ENCODE assay signal across 8 cellular contexts in genomic region chr3:149367021-149367840, GRCh38. TPM values are rescaled to one million over a fixed set of nuclear protein-coding genes. Genes with fewer than 3 reads are reported as not detected.
DNase-seq lines count a peak whose midpoint lies in the region; ATAC-seq and TF ChIP-seq lines count a peak whose summit lies in the region.

No MANE protein-coding gene starts in this region.

- H3K9me3 ChIP-seq in body of pancreas = no peaks in the 10 kb centered on the region

- H3K79me2 ChIP-seq in mesendoderm (ENCODE audit: control insufficient read depth, insufficient read depth, low read length) = no peaks in the 10 kb centered on the region

- no peak overlapping the region for H2BK5ac ChIP-seq in mesendoderm (ENCODE audit: low read length)

- no peak overlapping the region for H4K8ac ChIP-seq in mesendoderm (ENCODE audit: low read depth, low read length)

- TF ChIP-seq CTCF in body of pancreas (IDR thresholded peaks at IDR 0.05) = no peak

- WGBS in body of pancreas, 2 donors = 47 to 55% methylated on average over 2 of the region's 2 CpGs
- no CpG with 5 or more reads among the region's 2 CpGs for WGBS in mesendoderm (ENCODE audit: extremely low coverage, insufficient coverage, low lambda C conversion rate)

- H3K4me3 ChIP-seq in body of pancreas = no peak overlapping the region
- H3K4me3 ChIP-seq in mesendoderm (ENCODE audit: low read length) = no peak overlapping the region

- no peak overlapping the region for H2AK5ac ChIP-seq in mesendoderm (ENCODE audit: low read length)

- TF ChIP-seq POLR2A in body of pancreas (IDR thresholded peaks at IDR 0.05) = peak in 1 of 3 donors; percentile 26

- ATAC-seq in HG03442 (IDR thresholded peaks at IDR 0.05; ENCODE audit: unreplicated experiment) (peak; percentile 66), body of pancreas (peak; percentile 60)

- H2BK120ac ChIP-seq in mesendoderm (ENCODE audit: low read depth, low read length) = no peak overlapping the region

- H3K27me3 ChIP-seq in body of pancreas (no peaks in the 10 kb centered on the region), mesendoderm (ENCODE audit: insufficient read depth, low read length, poor library complexity) (no peaks in the 10 kb centered on the region)

- DNase-seq in DMS53 (lab: John Stamatoyannopoulos, UW) = peak; percentile 84
- DNase-seq in body of pancreas = peak in 2 of 4 donors; percentile 41 to 46
- DNase-seq in mesendoderm = peak; percentile 78
- no peak for DNase-seq in NCI-H1694 treated with DMSO at 0.1 percent for 48 hours (lab: John Stamatoyannopoulos, UW)
- DNase-seq in head of caudate nucleus = no peak
- no peak for DNase-seq in retina
- no peak for DNase-seq in stimulated activated naive CD4-positive, alpha-beta T cell (lab: John Stamatoyannopoulos, UW)

- peaks cover 49% of the 10 kb centered on the region for H3K4me1 ChIP-seq in body of pancreas
- H3K4me1 ChIP-seq in mesendoderm (ENCODE audit: control insufficient read depth, low read depth, low read length) = no peaks in the 10 kb centered on the region

- H3K36me3 ChIP-seq in body of pancreas (replicated peaks in 1 of 2; ENCODE audit: insufficient read depth in 1 of 2, low read depth in 2 of 2) (no peaks in the 10 kb centered on the region), mesendoderm (ENCODE audit: control insufficient read depth, insufficient read depth, low read length) (no peaks in the 10 kb centered on the region)

- intact Hi-C loops in body of pancreas (cut with DNase I) = no loop called here
- intact Hi-C loops in head of caudate nucleus (cut with DNase I) = no loop called here

- H3K4me2 ChIP-seq in mesendoderm (ENCODE audit: low read length) = no peak overlapping the region

- peak overlapping the region; percentile 45 for H2BK15ac ChIP-seq in mesendoderm (replicated peaks; ENCODE audit: low read depth)

- H3K79me1 ChIP-seq in mesendoderm (ENCODE audit: low read length) = no peaks in the 10 kb centered on the region

- H3K4ac ChIP-seq in mesendoderm (ENCODE audit: low read depth, low read length) = no peak overlapping the region

- no peak overlapping the region for H3K18ac ChIP-seq in mesendoderm (ENCODE audit: low read length)

- H3K27ac ChIP-seq in body of pancreas = peak overlapping the region in 3 of 4 donors; percentile 30 to 86 (median 56)
- no peak overlapping the region for H3K27ac ChIP-seq in mesendoderm (ENCODE audit: low read depth, low read length)

- no peak overlapping the region for H3K9ac ChIP-seq in mesendoderm (ENCODE audit: low read length)

- H3K23ac ChIP-seq in mesendoderm (ENCODE audit: low read length) = no peak overlapping the region

- H3K56ac ChIP-seq in mesendoderm (ENCODE audit: low read length) = no peak overlapping the region

- H4K5ac ChIP-seq in mesendoderm (ENCODE audit: low read length) = no peak overlapping the region

RNA-seq across cellular contexts. Expression of gene TM4SF1, which starts 10.2 kb away (rescaled TPM):
- 100 to 1,000 TPM; 104 to 168 TPM for total RNA-seq in body of pancreas
- 0.22 TPM for polyA plus RNA-seq in mesendoderm (2013, experiment 1 of 2)
- 0.25 TPM for polyA plus RNA-seq in mesendoderm (2013, experiment 2 of 2)

RNA-seq across cellular contexts. Expression of gene TM4SF18, which starts 33.8 kb away (rescaled TPM):
- total RNA-seq in body of pancreas = 10 to 100 TPM in 1 of 2 donors, 1 to 10 TPM in 1; 7.9 to 13.2 TPM
- 1.3 TPM for polyA plus RNA-seq in mesendoderm (2013, experiment 1 of 2)
- 1.3 TPM for polyA plus RNA-seq in mesendoderm (2013, experiment 2 of 2)

Comparison
In these comparisons a context has a peak if more than half of its experiments do, and no peak if none do; other contexts are left out.
1. DNase-seq: peak in DMS53 (single experiment) and mesendoderm (single experiment); none in NCI-H1694 treated with DMSO at 0.1 percent for 48 hours (single experiment), head of caudate nucleus (0 of 42), retina (single experiment) and stimulated activated naive CD4-positive, alpha-beta T cell (0 of 6).